8 cellular contexts compared by ENCODE assay signal in the genomic region with DNA sequence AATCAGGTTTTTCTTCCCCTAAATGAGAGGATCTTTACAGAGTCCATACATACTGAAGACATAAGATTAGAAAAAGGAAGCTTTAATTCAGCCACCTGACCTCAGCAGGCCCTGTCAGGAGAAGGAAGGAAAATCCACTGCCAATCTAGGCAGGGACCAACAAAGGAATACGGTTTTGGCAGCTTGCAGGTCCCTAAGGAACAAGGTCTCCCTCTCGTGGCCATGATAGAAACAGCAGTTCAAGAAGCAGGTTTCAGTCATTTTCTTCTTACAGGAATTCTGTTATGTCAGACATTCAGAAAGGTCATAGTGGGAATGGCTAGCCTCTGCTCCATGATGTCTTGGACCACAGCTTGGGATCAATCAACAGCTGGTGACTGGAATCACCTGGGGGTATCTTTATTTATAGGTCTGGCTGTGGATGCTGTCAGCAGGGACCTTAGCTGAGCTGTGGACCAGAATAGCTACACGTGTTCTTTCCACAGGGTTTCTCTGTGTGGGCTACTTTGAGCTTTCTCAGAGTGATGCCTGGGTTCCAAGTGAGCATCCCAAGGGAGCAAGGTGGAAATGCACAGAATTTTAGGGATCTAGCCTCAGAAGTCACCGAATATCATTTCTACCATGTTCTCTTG. TPM values are rescaled to one million over a fixed set of nuclear protein-coding genes. Genes with fewer than 3 reads are reported as not detected.
DNase-seq lines count a peak whose midpoint lies in the region; ATAC-seq and TF ChIP-seq lines count a peak whose summit lies in the region.

No MANE protein-coding gene starts in this region.

- no peaks in the 10 kb centered on the region for H3K36me3 ChIP-seq in GM06990 (ENCODE audit: control insufficient read depth, insufficient read depth, low read length)

- H3K9me3 ChIP-seq in AG04450 (ENCODE audit: control insufficient read depth, insufficient read depth, low read length), result peaks cover 8% of the 10 kb centered on the region

- H3K27ac ChIP-seq in AG04450 (ENCODE audit: low read depth, low read length), result no peak overlapping the region

- no peaks in the 10 kb centered on the region for H3K27me3 ChIP-seq in AG04450 (ENCODE audit: control insufficient read depth, insufficient read depth, low read length)
- H3K27me3 ChIP-seq in GM06990 (replicated peaks; ENCODE audit: control insufficient read depth, insufficient read depth, low read length), result no peaks in the 10 kb centered on the region

- CTCF ChIA-PET in AG04450 (lab: Charles Lee), result interaction anchor here (0.6 to 2.3 kb wide), 26 partner anchors 9 to 1582 kb away, joined by 3 to 17 read pairs (median 4); partner anchors contain the start of gene CMSS1

- DNase-seq in AG04450 (ENCODE audit: low read depth, low spot score), result peak; percentile 71
- DNase-seq in GM06990 (ENCODE audit: extremely low read depth, insufficient read length), result no peak
- DNase-seq in NCI-H526 treated with DMSO at 0.1 percent for 48 hours (lab: John Stamatoyannopoulos, UW), result peak; percentile 51
- peak; percentile 17 for DNase-seq in activated T-cell treated with anti-CD3 and anti-CD28 coated beads for 4 hours
- DNase-seq in head of caudate nucleus, result peak in 22 of 42 donors; percentile 13 to 74 (median 35)
- peak; percentile 29 for DNase-seq in putamen (ENCODE audit: low spot score)

- H3K4me3 ChIP-seq in AG04450 (ENCODE audit: low read depth, low read length) (no peak overlapping the region), GM06990 (replicated peaks; ENCODE audit: low read depth, low read length) (no peak overlapping the region)

- intact Hi-C loops in head of caudate nucleus (cut with DNase I), result no loop called here

- POLR2A ChIA-PET in AG04450 (lab: Yijun Ruan, JAX), result no interaction called here

- ATAC-seq in HG03175 (IDR thresholded peaks at IDR 0.05; ENCODE audit: unreplicated experiment) (peak; percentile 67), HG02571 (IDR thresholded peaks at IDR 0.05; ENCODE audit: unreplicated experiment) (no peak)

- TF ChIP-seq CTCF in AG04450 (IDR thresholded peaks at IDR 0.05; ENCODE audit: low read depth, low read length), result peak; percentile 93
- TF ChIP-seq CTCF in GM06990 (IDR thresholded peaks at IDR 0.05; ENCODE audit: insufficient read depth, low read length, poor library complexity, severe bottlenecking), result peak; percentile 85

RNA-seq across cellular contexts. Expression of gene CMSS1, which starts 9.4 kb away (rescaled TPM):
- polyA plus RNA-seq in AG04450 (2011; rRNA removed), result 11.9 and 15.7 TPM in 2 replicates
- 2.9 and 5.1 TPM in 2 replicates for polyA minus RNA-seq in AG04450 (2011; rRNA and poly(A)+ RNA removed)
